In genomic region chr12:93377543-93378372, GRCh38 we compare ENCODE assay signal across 8 cellular contexts. TPM values are rescaled to one million over a fixed set of nuclear protein-coding genes. Genes with fewer than 3 reads are reported as not detected.
DNase-seq lines count a peak whose midpoint lies in the region; ATAC-seq and TF ChIP-seq lines count a peak whose summit lies in the region.
"Not testable (repeated sequence)": the region's sequence is repeated elsewhere in the genome, so short reads cannot be mapped to it uniquely, and the experiment has no call there.

Gene NUDT4, plus strand, starts transcription at chr12:93377925. Its CDS starts 398 bp downstream, at chr12:93378323.

- TF ChIP-seq CTCF in right atrium auricular region (IDR thresholded peaks at IDR 0.05): not testable (repeated sequence)
- peak in 1 of 4 experiments; percentile 22 for TF ChIP-seq CTCF in uterus (IDR thresholded peaks at IDR 0.05)

- peaks cover 0 to 74% of the 10 kb centered on the region in 2 donors for H3K4me1 ChIP-seq in right atrium auricular region
- H3K4me1 ChIP-seq in uterus: not testable (repeated sequence)

- peak within 1 kb of the TSS; percentile 93 for H3K27ac ChIP-seq in angular gyrus (ENCODE audit: low read depth, low read length)
- peak within 1 kb of the TSS; percentile 92 to 98 for H3K27ac ChIP-seq in right atrium auricular region
- H3K27ac ChIP-seq in uterus: peak within 1 kb of the TSS; percentile 94 to 98

- DNase-seq in NCI-H1930 (lab: John Stamatoyannopoulos, UW) (peak; percentile 91 to 95), right atrium auricular region (ENCODE audit: low spot score) (peak; percentile 99), putamen (ENCODE audit: low spot score) (peak; percentile 93), uterus (peak; percentile 98)

- TF ChIP-seq POLR2A in uterus (IDR thresholded peaks at IDR 0.05): peak; percentile 96

- peak within 1 kb of the TSS; percentile 72 to 90 for H3K4me3 ChIP-seq in right atrium auricular region
- peak within 1 kb of the TSS; percentile 81 to 97 for H3K4me3 ChIP-seq in uterus

- not testable (repeated sequence) for H3K36me3 ChIP-seq in right atrium auricular region, uterus

- peak; percentile 78 for ATAC-seq in GM18502 (IDR thresholded peaks at IDR 0.05; ENCODE audit: poor library complexity, unreplicated experiment)
- peak; percentile 77 for ATAC-seq in HG02970 (IDR thresholded peaks at IDR 0.05; ENCODE audit: low FRiP score, unreplicated experiment)

- H3K9me3 ChIP-seq in right atrium auricular region, uterus: not testable (repeated sequence)

- intact Hi-C loops in T-helper 2 cell treated with Interferon-gamma antibody and Interleukin-4, amounts not matched to agents 100 ng/mL and 5 ng/mL, for 36 hours (cut with micrococcal nuclease): loop anchor here (1.0 to 5.0 kb wide), 9 partner anchors 13 to 1840 kb away; partner anchors contain the start of genes EEA1, FGD6, MRPL42 and VEZT
- intact Hi-C loops in uterus (cut with DNase I; ENCODE audit: low total_unique reads): not testable (repeated sequence)

- H3K27me3 ChIP-seq in right atrium auricular region, uterus: not testable (repeated sequence)

RNA-seq across cellular contexts. Expression of gene NUDT4, which starts in this region (rescaled TPM):
- 38.1 and 42.9 TPM in 2 replicates for total RNA-seq in T-helper 2 cell treated with Interferon-gamma antibody and Interleukin-4, amounts not matched to agents 100 ng/mL and 5 ng/mL, for 36 hours
- total RNA-seq in right atrium auricular region: 100 to 1,000 TPM; 103 to 158 TPM
- 100 to 1,000 TPM in 1 of 4 donors, 10 to 100 TPM in 3; 15.1 to 107 (median 52.8) TPM for total RNA-seq in uterus

Comparison
In these comparisons a context has a peak if more than half of its experiments do, and no peak if none do; other contexts are left out.
1. Peak in every context shown above with its lines: DNase-seq, ATAC-seq, H3K4me3 ChIP-seq and H3K27ac ChIP-seq.